1 cellular context compared by ENCODE assay signal in genomic region chr22:22037740-22038139, GRCh38.
TF ChIP-seq lines count a peak whose summit lies in the region.

No MANE protein-coding gene starts in this region.

TF ChIP-seq in IMR-90, 13 proteins besides CTCF, POLR2A, EP300 and RAD21 (continued from another document):
- TF ChIP-seq USF2 (IDR thresholded peaks at IDR 0.05; ENCODE audit: low read depth, low read length) (no peak), FOS (IDR thresholded peaks at IDR 0.05; ENCODE audit: low read depth, low read length) (peak; percentile 90), ELK1 (IDR thresholded peaks at IDR 0.05; ENCODE audit: borderline replicate concordance, low read depth, low read length) (no peak), BHLHE40 (IDR thresholded peaks at IDR 0.05; ENCODE audit: low read depth, low read length) (peak; percentile 38), MAFK (IDR thresholded peaks at IDR 0.05; ENCODE audit: low read depth, low read length) (no peak), NFE2L2 (IDR thresholded peaks at IDR 0.05; ENCODE audit: low read depth, low read length) (no peak), RFX5 (IDR thresholded peaks at IDR 0.05; ENCODE audit: low read depth, low read length) (no peak), MXI1 (IDR thresholded peaks at IDR 0.05; ENCODE audit: borderline replicate concordance, low read depth, low read length) (no peak), SMC3 (IDR thresholded peaks at IDR 0.05; ENCODE audit: low read depth, low read length) (no peak)
TF ChIP-seq in IMR-90: peak in this region for 3.
